Comparison of ENCODE assay signal across 18 cellular contexts in genomic region chr4:98627477-98627876, GRCh38. TPM values are rescaled to one million over a fixed set of nuclear protein-coding genes. Genes with fewer than 3 reads are reported as not detected.
DNase-seq lines count a peak whose midpoint lies in the region; ATAC-seq and TF ChIP-seq lines count a peak whose summit lies in the region.
"Had no signal": no experiment of that assay in that cellular context is flagged by ENCODE, and none has a peak within 500 bp of the region (broad histone marks: within the 10 kb centered on the region; RNA-seq: fewer than 3 reads in every experiment).

No MANE protein-coding gene starts in this region.

- H3K9me2 ChIP-seq in hepatocyte (replicated peaks; ENCODE audit: insufficient read depth): no peaks in the 10 kb centered on the region

- H2AFZ ChIP-seq in hepatocyte: no peak overlapping the region

- peaks cover 23% of the 10 kb centered on the region for H3K4me1 ChIP-seq in hepatocyte (ENCODE audit: insufficient read depth)
- no peaks in the 10 kb centered on the region for H3K4me1 ChIP-seq in SJCRH30

- H3K4me3 ChIP-seq in astrocyte of the spinal cord (ENCODE audit: low read depth, low read length): no peak overlapping the region
- H3K4me3 ChIP-seq in hepatocyte: no peak overlapping the region
- no peak overlapping the region for H3K4me3 ChIP-seq in SJCRH30
- H3K4me3 ChIP-seq: GM12878, heart right ventricle had no signal

- DNase-seq in NCI-H446 treated with DMSO at 0.1 percent for 48 hours (lab: John Stamatoyannopoulos, UW) (peak; percentile 12), astrocyte of the spinal cord (ENCODE audit: low read depth, low spot score) (peak; percentile 72), hepatocyte (ENCODE audit: low spot score) (no peak), substantia nigra (lab: John Stamatoyannopoulos, UW) (no peak), MV-4-11 (lab: John Stamatoyannopoulos, UW) (no peak), SJCRH30 (no peak)
- DNase-seq: heart right ventricle; mesendoderm; NCI-H2029; NCI-H510A treated with DMSO at 0.1 percent for 48 hours; right cardiac atrium; stimulated activated CD4-positive, alpha-beta T cell treated with anti-CD3 and anti-CD28 coated beads, Interleukin-2, amount 100 ng/mL, for 24 hours; T-helper 9 cell had no signal

- H4K20me1 ChIP-seq in hepatocyte (ENCODE audit: insufficient read depth, poor library complexity, severe bottlenecking): no peaks in the 10 kb centered on the region

- H3K27me3 ChIP-seq in hepatocyte (no peaks in the 10 kb centered on the region), SJCRH30 (no peaks in the 10 kb centered on the region)
- H3K27me3 ChIP-seq: heart right ventricle had no signal

- H3K79me2 ChIP-seq in hepatocyte: peaks cover 60% of the 10 kb centered on the region

- H3K27ac ChIP-seq in hepatocyte: peak overlapping the region; percentile 13
- peak overlapping the region; percentile 62 for H3K27ac ChIP-seq in substantia nigra (ENCODE audit: low read depth, low read length, poor library complexity, severe bottlenecking)
- H3K27ac ChIP-seq in SJCRH30: no peak overlapping the region

- H3K36me3 ChIP-seq in hepatocyte (replicated peaks; ENCODE audit: insufficient read depth, low read depth): no peaks in the 10 kb centered on the region
- no peaks in the 10 kb centered on the region for H3K36me3 ChIP-seq in SJCRH30
- H3K36me3 ChIP-seq: heart right ventricle had no signal

- in situ Hi-C loops in astrocyte of the spinal cord (cut with HindIII; ENCODE audit: low sequenced_read_pairs): no loop called here

- no peak for TF ChIP-seq CTCF in astrocyte of the spinal cord (IDR thresholded peaks at IDR 0.05; ENCODE audit: low read depth, low read length)
- TF ChIP-seq CTCF in hepatocyte (IDR thresholded peaks at IDR 0.05; ENCODE audit: poor library complexity): no peak

- H3K4me2 ChIP-seq in hepatocyte: peak overlapping the region; percentile 36

- WGBS in hepatocyte (ENCODE audit: low lambda C conversion rate, missing lambda C conversion rate): 16% methylated on average over 1 of the region's 1 CpG

- no peak for ATAC-seq in HG03342 (IDR thresholded peaks at IDR 0.05; ENCODE audit: unreplicated experiment)
- ATAC-seq: activated T-helper 17 cell treated with anti-CD3 and anti-CD28 coated beads, Interleukin-2, amount 50 U/mL, for 72 hours; GM12878; HepG2 had no signal

- no peaks in the 10 kb centered on the region for H3K9me3 ChIP-seq in hepatocyte (ENCODE audit: low read depth)
- no peaks in the 10 kb centered on the region for H3K9me3 ChIP-seq in SJCRH30 (replicated peaks)
- H3K9me3 ChIP-seq: heart right ventricle had no signal

RNA-seq across cellular contexts. Expression of gene TSPAN5, which starts 30.9 kb away (rescaled TPM):
- total RNA-seq in hepatocyte: 22.4 and 26.2 TPM in 2 replicates
- polyA plus RNA-seq in hepatocyte: 35.9 and 39.1 TPM in 2 replicates
- total RNA-seq in SJCRH30 (2014; rRNA removed; shearing (Covaris generic)): 24.6 and 27.2 TPM in 2 replicates
- total RNA-seq: G401 had no signal

Comparison
In these comparisons a context has a peak if more than half of its experiments do, and no peak if none do; other contexts are left out.
1. DNase-seq: peak in NCI-H446 treated with DMSO at 0.1 percent for 48 hours (single experiment) and astrocyte of the spinal cord (single experiment); none in hepatocyte (single experiment), substantia nigra (0 of 49), MV-4-11 (single experiment) and SJCRH30 (0 of 2).